Comparison of ENCODE assay signal across 10 cellular contexts in genomic region chr19:1169921-1170885, GRCh38. TPM values are rescaled to one million over a fixed set of nuclear protein-coding genes. Genes with fewer than 3 reads are reported as not detected.
DNase-seq lines count a peak whose midpoint lies in the region; ATAC-seq and TF ChIP-seq lines count a peak whose summit lies in the region.
"Had no signal": no experiment of that assay in that cellular context is flagged by ENCODE, and none has a peak within 500 bp of the region (broad histone marks: within the 10 kb centered on the region; RNA-seq: fewer than 3 reads in every experiment).

No MANE protein-coding gene starts in this region.

- H3K27me3 Mint-ChIP-seq in activated T-cell treated with anti-CD3 and anti-CD28 coated beads, Interleukin-2, amount 50 U/mL, for 72 hours (ENCODE audit: low read depth): no peaks in the 10 kb centered on the region

- TF ChIP-seq POLR2A in transverse colon (IDR thresholded peaks at IDR 0.05): no peak

- no peak overlapping the region for H3K27ac Mint-ChIP-seq in activated T-cell treated with anti-CD3 and anti-CD28 coated beads, Interleukin-2, amount 50 U/mL, for 72 hours

- no peaks in the 10 kb centered on the region for H3K9me3 ChIP-seq in transverse colon
- H3K9me3 ChIP-seq: left lung had no signal

- no peak for TF ChIP-seq EP300 in transverse colon (IDR thresholded peaks at IDR 0.05; ENCODE audit: low read depth)

- TF ChIP-seq CTCF in transverse colon (IDR thresholded peaks at IDR 0.05): no peak

- H3K27ac ChIP-seq in adipose tissue (ENCODE audit: low read depth, low read length) (peak overlapping the region; percentile 14), transverse colon (peak overlapping the region; percentile 75 to 93 (median 77))

- H3K27me3 ChIP-seq in transverse colon: no peaks in the 10 kb centered on the region
- H3K27me3 ChIP-seq: left lung had no signal

- 58 to 72% (median 70%) methylated on average over 52 of the region's 52 CpGs for WGBS in adipose tissue, 3 donors
- 79% methylated on average over 48 of the region's 52 CpGs; no CpG with 5 or more reads in 1 of the 2 donors for WGBS in transverse colon (ENCODE audit: low coverage in 1 of 2), 2 donors

- H3K36me3 Mint-ChIP-seq in activated T-cell treated with anti-CD3 and anti-CD28 coated beads, Interleukin-2, amount 50 U/mL, for 72 hours (ENCODE audit: insufficient read depth in 2 of 2): peaks cover 4% of the 10 kb centered on the region in 2 donors

- no peaks in the 10 kb centered on the region for H3K36me3 ChIP-seq in transverse colon

- H3K4me1 Mint-ChIP-seq in activated T-cell treated with anti-CD3 and anti-CD28 coated beads, Interleukin-2, amount 50 U/mL, for 72 hours (ENCODE audit: low read depth): peaks cover 32% of the 10 kb centered on the region

- intact Hi-C loops in transverse colon (cut with DNase I; ENCODE audit: low total_unique reads): no loop called here

- peaks cover 12 to 45% (median 31%) of the 10 kb centered on the region in 4 donors for H3K4me1 ChIP-seq in transverse colon

- peak; percentile 16 for DNase-seq in activated T-cell treated with anti-CD3 and anti-CD28 coated beads, Interleukin-2, amount 50 U/mL, for 1 hour
- DNase-seq in activated T-cell treated with anti-CD3 and anti-CD28 coated beads, Interleukin-2, amount 50 U/mL, for 72 hours: no peak
- DNase-seq in left lobe of liver (ENCODE audit: low spot score) (peak; percentile 52), transverse colon (peak; percentile 54), MV-4-11 (lab: John Stamatoyannopoulos, UW) (no peak), D341Med (ENCODE audit: low spot score) (no peak)

- in situ Hi-C loops in transverse colon (cut with MboI; ENCODE audit: low pct_ligation_motif_present in 1 of 4, low pct_unique_long_range_greater_than_20kb in 1 of 4, low sequenced_read_pairs in 3 of 4): no loop called here

- no peaks in the 10 kb centered on the region for H3K9me3 Mint-ChIP-seq in activated T-cell treated with anti-CD3 and anti-CD28 coated beads, Interleukin-2, amount 50 U/mL, for 72 hours

- no peak for ATAC-seq in activated T-cell treated with anti-CD3 and anti-CD28 coated beads, Interleukin-2, amount 50 U/mL, for 72 hours (replicated peaks in 1 of 2)
- no peak for ATAC-seq in left lobe of liver
- ATAC-seq in HG02973 (IDR thresholded peaks at IDR 0.05; ENCODE audit: unreplicated experiment): no peak
- ATAC-seq: activated CD4-positive, CD25-positive, alpha-beta regulatory T cell treated with anti-CD3 and anti-CD28 coated beads, Interleukin-2, amount 50 U/mL, for 24 hours; left lung had no signal

- H3K4me3 Mint-ChIP-seq in activated T-cell treated with anti-CD3 and anti-CD28 coated beads, Interleukin-2, amount 50 U/mL, for 72 hours: no peak overlapping the region

- H3K4me3 ChIP-seq in transverse colon: no peak overlapping the region

RNA-seq across cellular contexts. Expression of gene SBNO2, which starts 3.9 kb away (rescaled TPM):
- 100 to 1,000 TPM; 142 to 146 TPM for total RNA-seq in activated T-cell treated with anti-CD3 and anti-CD28 coated beads, Interleukin-2, amount 50 U/mL, for 72 hours
- polyA plus RNA-seq in adipose tissue: 100 to 1,000 TPM in 1 of 3 donors, 10 to 100 TPM in 2; 22.0 to 155 (median 53.1) TPM
- 22.6 TPM for total RNA-seq in left lobe of liver
- 100 to 1,000 TPM in 1 of 4 donors, 10 to 100 TPM in 3; 34.5 to 142 (median 48.3) TPM for total RNA-seq in transverse colon

RNA-seq across cellular contexts. Expression of gene STK11, which starts 35.4 kb away (rescaled TPM):
- total RNA-seq in activated T-cell treated with anti-CD3 and anti-CD28 coated beads, Interleukin-2, amount 50 U/mL, for 72 hours: 10 to 100 TPM; 81.5 to 86.3 TPM
- polyA plus RNA-seq in adipose tissue: 10 to 100 TPM; 24.5 to 42.9 (median 39.4) TPM
- total RNA-seq in left lobe of liver (33.1 TPM), transverse colon (100 to 1,000 TPM in 3 of 4 donors, 10 to 100 TPM in 1; 93.7 to 152 (median 103) TPM)

Comparison
In these comparisons a context has a peak if more than half of its experiments do, and no peak if none do; other contexts are left out.
1. DNase-seq: peak in activated T-cell treated with anti-CD3 and anti-CD28 coated beads, Interleukin-2, amount 50 U/mL, for 1 hour (single experiment), left lobe of liver (single experiment) and transverse colon (single experiment); none in activated T-cell treated with anti-CD3 and anti-CD28 coated beads, Interleukin-2, amount 50 U/mL, for 72 hours (0 of 2), MV-4-11 (single experiment) and D341Med (single experiment).